ENCODE assay signal across 1 cellular context in genomic region chr1:84506729-84507453, GRCh38.
A peak's percentile ranks its signal among the peaks of the same experiment; 100 is the strongest.
TF ChIP-seq lines count a peak whose summit lies in the region.

No MANE protein-coding gene starts in this region.

TF ChIP-seq in K562, 482 proteins besides CTCF, POLR2A, EP300 and RAD21 (continued from another document and continues in another):
- no peak for TF ChIP-seq CEBPZ (IDR thresholded peaks at IDR 0.05; ENCODE audit: borderline replicate concordance, low read depth, low read length)
- TF ChIP-seq ZFP91 (CRISPR knock-in tag; IDR thresholded peaks at IDR 0.05) = no peak
- no peak for TF ChIP-seq ZBTB11 (CRISPR knock-in tag; IDR thresholded peaks at IDR 0.05)
- TF ChIP-seq SLC30A9 (CRISPR knock-in tag; IDR thresholded peaks at IDR 0.05) = no peak
- TF ChIP-seq RCOR1 (IDR thresholded peaks at IDR 0.05; ENCODE audit: borderline replicate concordance in 1 of 2, low read depth in 2 of 2, low read length in 2 of 2) = no peak; a peak in 1 of 4 replicates
- TF ChIP-seq TAL1 (IDR thresholded peaks at IDR 0.05) = no peak; the same call in 1 of the 2 replicates
- TF ChIP-seq CBX8 (IDR thresholded peaks at IDR 0.05; ENCODE audit: borderline replicate concordance, extremely low read depth, low read depth, low read length, poor library complexity, severe bottlenecking) = no peak
- no peak for TF ChIP-seq ZNF449 (CRISPR knock-in tag; IDR thresholded peaks at IDR 0.05)
- no peak for TF ChIP-seq OTX1 (CRISPR knock-in tag; IDR thresholded peaks at IDR 0.05)
- no peak for TF ChIP-seq KLF1 (tag; IDR thresholded peaks at IDR 0.05)
- 0 out of 2 replicates have a peak, but pooled peaks have one; percentile 9 for TF ChIP-seq CBFA2T3 (IDR thresholded peaks at IDR 0.05)
- no peak for TF ChIP-seq ATF4 (CRISPR knock-in tag; IDR thresholded peaks at IDR 0.05)
- peak; percentile 100 for TF ChIP-seq CC2D1A (IDR thresholded peaks at IDR 0.05)
- no peak for TF ChIP-seq RNF2 (IDR thresholded peaks at IDR 0.05)
- TF ChIP-seq RBM15 (IDR thresholded peaks at IDR 0.05; ENCODE audit: insufficient read depth, low read length) = no peak
- no peak for TF ChIP-seq GABPB1 (CRISPR knock-in tag; IDR thresholded peaks at IDR 0.05)
- TF ChIP-seq NCOA2 (IDR thresholded peaks at IDR 0.05; ENCODE audit: partially characterized antibody in 2 of 2) = no peak
- no peak for TF ChIP-seq MBD2 (IDR thresholded peaks at IDR 0.05; ENCODE audit: borderline replicate concordance, low read depth)
- TF ChIP-seq ZNF239 (CRISPR knock-in tag; IDR thresholded peaks at IDR 0.05) = no peak
- TF ChIP-seq MIER1 (IDR thresholded peaks at IDR 0.05; ENCODE audit: low read depth) = no peak
- TF ChIP-seq TCFL5 (CRISPR knock-in tag; conservative IDR thresholded peaks at IDR 0.05) = no peak
- peak; percentile 2 for TF ChIP-seq GTF2B (IDR thresholded peaks at IDR 0.05; ENCODE audit: extremely low read depth, insufficient read length)
- TF ChIP-seq THRB (CRISPR knock-in tag; conservative IDR thresholded peaks at IDR 0.05) = no peak
- TF ChIP-seq SRSF7 (optimal IDR thresholded peaks at IDR 0.05; ENCODE audit: low read depth, low read length) = no peak
- TF ChIP-seq MBD1 (CRISPR knock-in tag; IDR thresholded peaks at IDR 0.05) = no peak
- no peak for TF ChIP-seq U2AF2 (optimal IDR thresholded peaks at IDR 0.05; ENCODE audit: low read depth, low read length)
- TF ChIP-seq SREBF1 (IDR thresholded peaks at IDR 0.05; ENCODE audit: borderline replicate concordance, low read depth, low read length) = no peak
- no peak for TF ChIP-seq ZNF224 (CRISPR knock-in tag; IDR thresholded peaks at IDR 0.05)
- TF ChIP-seq GMEB1 (CRISPR knock-in tag; IDR thresholded peaks at IDR 0.05) = no peak
- TF ChIP-seq PTTG1 (tag; IDR thresholded peaks at IDR 0.05; ENCODE audit: low read depth) = no peak
- no peak for TF ChIP-seq CREB3 (tag; conservative IDR thresholded peaks at IDR 0.05; ENCODE audit: low read depth)
- no peak for TF ChIP-seq ARID4B (CRISPR knock-in tag; IDR thresholded peaks at IDR 0.05)
